In the genomic region with DNA sequence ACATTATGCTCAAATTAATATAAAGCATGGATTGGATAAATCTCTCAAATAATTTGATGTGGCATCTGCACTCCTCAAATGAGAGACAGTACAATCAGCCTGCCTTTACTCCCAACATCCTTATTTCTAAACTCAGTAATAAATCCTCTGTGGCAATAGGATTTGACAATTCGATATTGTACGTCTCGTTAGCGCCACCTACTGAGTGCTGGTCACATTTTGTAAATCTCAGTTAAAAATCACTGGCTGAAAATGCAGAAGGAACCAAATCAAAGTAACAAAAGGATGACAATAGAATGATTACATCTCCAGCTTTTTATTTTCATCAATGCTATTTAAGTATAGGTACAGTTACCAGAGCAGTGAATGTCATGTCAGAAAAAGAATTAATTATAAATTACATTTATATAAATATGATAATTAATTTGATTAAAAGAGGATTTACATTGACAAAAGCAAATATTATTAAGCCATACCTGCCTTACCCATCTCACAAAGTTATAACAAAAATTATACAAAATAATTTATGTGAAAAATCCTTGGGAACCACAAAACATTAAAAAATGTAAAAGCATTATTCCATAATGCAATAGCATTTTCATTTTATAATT, we compare ENCODE assay signal across 8 cellular contexts. TPM values are rescaled to one million over a fixed set of nuclear protein-coding genes. Genes with fewer than 3 reads are reported as not detected.
DNase-seq lines count a peak whose midpoint lies in the region; ATAC-seq and TF ChIP-seq lines count a peak whose summit lies in the region.

No MANE protein-coding gene starts in this region.

- peaks cover 2% of the 10 kb centered on the region for H3K27me3 Mint-ChIP-seq in activated B cell treated with CpG ODN at 0.5 μM for 24 hours

- intact Hi-C loops in activated B cell treated with CpG ODN at 0.5 μM for 24 hours (cut with micrococcal nuclease), result loop anchor here (1.0 to 2.0 kb wide), 3 partner anchors 123 to 804 kb away; no protein-coding TSS in a partner anchor

- POLR2A ChIA-PET in activated B cell treated with CpG ODN at 0.5 μM for 24 hours (lab: Charles Lee), result no interaction called here

- CTCF ChIA-PET in activated B cell treated with CpG ODN at 0.5 μM for 24 hours (lab: Charles Lee), result interaction anchor here (1.5 kb wide), 2 partner anchors 11 to 123 kb away, joined by 4 to 8 read pairs; no protein-coding TSS in a partner anchor

- H3K4me1 Mint-ChIP-seq in activated B cell treated with CpG ODN at 0.5 μM for 24 hours, result no peaks in the 10 kb centered on the region

- ATAC-seq in HG02759 (IDR thresholded peaks at IDR 0.05; ENCODE audit: unreplicated experiment), result peak; percentile 56
- peak; percentile 34 for ATAC-seq in activated B cell treated with CpG ODN at 0.5 μM for 24 hours (ENCODE audit: low read depth)
- ATAC-seq in GM19467 (IDR thresholded peaks at IDR 0.05; ENCODE audit: unreplicated experiment), result no peak

- DNase-seq in DMS53 treated with DMSO at 0.1 percent for 48 hours (lab: John Stamatoyannopoulos, UW; ENCODE audit: unreplicated experiment) (peak; percentile 59), NCI-H2196 (lab: John Stamatoyannopoulos, UW; ENCODE audit: unreplicated experiment) (peak; percentile 72), activated B cell treated with CpG ODN at 0.5 μM for 24 hours (no peak), cerebellar cortex (ENCODE audit: low spot score) (peak; percentile 54), left kidney (ENCODE audit: low read depth, low spot score) (peak; percentile 84)
- peak; percentile 70 to 76 for DNase-seq in stimulated activated CD4-positive, alpha-beta T cell treated with anti-CD3 and anti-CD28 coated beads, Interleukin-4, amount 100 ng/mL, for 48 hours (ENCODE audit: low read depth in 2 of 2)

- no peaks in the 10 kb centered on the region for H3K9me3 Mint-ChIP-seq in activated B cell treated with CpG ODN at 0.5 μM for 24 hours

- H3K36me3 Mint-ChIP-seq in activated B cell treated with CpG ODN at 0.5 μM for 24 hours (ENCODE audit: low read depth), result no peaks in the 10 kb centered on the region

- H3K27ac Mint-ChIP-seq in activated B cell treated with CpG ODN at 0.5 μM for 24 hours, result no peak overlapping the region

- TF ChIP-seq CTCF in activated B cell treated with CpG ODN at 0.5 μM for 24 hours (IDR thresholded peaks at IDR 0.05), result peak; percentile 70

- no peak overlapping the region for H3K4me3 Mint-ChIP-seq in activated B cell treated with CpG ODN at 0.5 μM for 24 hours

RNA-seq across cellular contexts. Expression of a gene that starts 20.2 kb away (rescaled TPM):
- total RNA-seq in activated B cell treated with CpG ODN at 0.5 μM for 24 hours, result not detected in 2 replicates

RNA-seq across cellular contexts. Expression of a gene that starts 34.4 kb away (rescaled TPM):
- not detected in 2 replicates for total RNA-seq in activated B cell treated with CpG ODN at 0.5 μM for 24 hours

RNA-seq across cellular contexts. Expression of a gene that starts 34.5 kb away (rescaled TPM):
- total RNA-seq in activated B cell treated with CpG ODN at 0.5 μM for 24 hours, result 30.3 and 30.4 TPM in 2 replicates
